In the genomic region with DNA sequence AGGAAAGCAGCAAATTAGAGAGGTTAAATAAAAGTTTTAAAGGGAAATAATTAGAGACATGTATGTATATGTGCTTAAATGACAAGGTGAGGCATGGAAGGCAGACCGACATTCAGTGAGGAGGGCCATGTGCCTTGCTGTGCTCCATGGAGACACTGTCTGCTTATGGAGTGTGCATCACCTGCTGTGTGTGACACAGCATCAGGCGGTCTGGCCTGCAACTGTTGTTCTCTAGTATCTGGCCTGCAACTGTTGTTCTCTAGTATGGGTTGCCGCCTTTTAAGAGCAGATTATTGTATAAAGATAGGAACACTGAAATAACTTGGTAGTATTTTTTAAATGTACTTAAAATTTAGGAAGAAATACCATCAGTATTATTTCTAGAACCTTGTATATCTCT, we compare ENCODE assay signal across 15 cellular contexts.
A peak's percentile ranks its signal among the peaks of the same experiment; 100 is the strongest.
DNase-seq lines count a peak whose midpoint lies in the region.
"Had no signal": no experiment of that assay in that cellular context is flagged by ENCODE, and none has a peak within 500 bp of the region (broad histone marks: within the 10 kb centered on the region; RNA-seq: fewer than 3 reads in every experiment).

No MANE protein-coding gene starts in this region.

- DNase-seq in NCI-H1417 (lab: John Stamatoyannopoulos, UW) (peak in 2 of 3 experiments; percentile 23 to 65), NCI-H1417 treated with DMSO at 0.1 percent for 48 hours (lab: John Stamatoyannopoulos, UW) (no peak), NCI-H69 (lab: John Stamatoyannopoulos, UW) (peak; percentile 65), NCI-H774 (lab: John Stamatoyannopoulos, UW) (peak; percentile 41), myocyte (ENCODE audit: low read depth) (peak; percentile 66), SHP77 treated with DMSO at 0.1 percent for 48 hours (lab: John Stamatoyannopoulos, UW) (no peak), hypothalamus (lab: John Stamatoyannopoulos, UW) (no peak)
- no peak for DNase-seq in activated CD4-positive, alpha-beta T cell treated with anti-CD3 and anti-CD28 coated beads for 48 hours
- DNase-seq: Caco-2; CD4-positive, CD25-positive, alpha-beta regulatory T cell; CD8-positive, alpha-beta T cell; DND-41; GM23248; H7; HCEC 1CT had no signal

Comparison
In these comparisons a context has a peak if more than half of its experiments do, and no peak if none do; other contexts are left out.
1. DNase-seq: peak in NCI-H1417 (2 of 3), NCI-H69 (single experiment), NCI-H774 (single experiment) and myocyte (single experiment); none in NCI-H1417 treated with DMSO at 0.1 percent for 48 hours (single experiment), SHP77 treated with DMSO at 0.1 percent for 48 hours (single experiment), hypothalamus (0 of 51) and activated CD4-positive, alpha-beta T cell treated with anti-CD3 and anti-CD28 coated beads for 48 hours (single experiment).